ENCODE assay signal across 11 cellular contexts in the genomic region with DNA sequence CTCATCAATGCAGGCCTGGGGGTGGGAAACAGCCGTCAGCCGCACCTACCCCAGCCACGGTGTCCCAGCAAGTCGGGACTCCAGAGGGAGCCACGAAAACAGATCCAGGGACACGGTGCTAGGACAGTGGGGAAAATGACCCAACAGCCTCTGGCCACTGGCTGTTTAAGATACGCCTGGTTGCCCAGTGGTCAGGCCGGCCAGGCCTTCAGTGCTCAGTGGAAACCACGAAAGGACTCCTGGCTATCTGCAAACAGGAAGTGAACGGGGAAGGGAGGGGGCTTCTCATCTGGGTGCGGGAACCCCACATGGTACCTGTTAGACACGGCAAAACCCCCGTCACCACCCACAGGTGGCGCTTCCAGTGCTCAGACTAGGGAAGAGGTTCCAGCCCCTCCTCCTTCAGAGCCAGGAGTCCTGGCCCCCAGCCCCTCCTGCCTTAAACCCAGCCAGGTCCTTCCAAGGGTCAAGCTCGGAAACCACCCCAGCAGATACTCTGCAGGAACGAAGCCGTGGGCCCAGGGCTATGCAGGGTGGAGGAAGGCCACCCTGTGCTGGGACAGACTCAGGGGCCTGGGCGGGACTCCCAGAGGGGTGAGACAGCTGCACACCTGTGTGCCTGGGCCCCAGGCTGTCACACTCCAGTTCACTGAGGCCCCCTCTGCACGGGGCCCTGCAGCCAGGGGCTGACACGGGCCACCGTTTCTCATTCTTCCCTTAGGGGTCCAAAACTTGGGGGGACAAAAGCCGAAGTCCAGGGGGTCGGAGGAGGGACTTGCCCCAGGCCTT. TPM values are rescaled to one million over a fixed set of nuclear protein-coding genes. Genes with fewer than 3 reads are reported as not detected.
DNase-seq lines count a peak whose midpoint lies in the region; ATAC-seq, FAIRE-seq and TF ChIP-seq lines count a peak whose summit lies in the region.
"Had no signal": no experiment of that assay in that cellular context is flagged by ENCODE, and none has a peak within 500 bp of the region (broad histone marks: within the 10 kb centered on the region; RNA-seq: fewer than 3 reads in every experiment).

No MANE protein-coding gene starts in this region.

- peaks cover 7% of the 10 kb centered on the region for H3K4me1 ChIP-seq in PC-3 (ENCODE audit: insufficient read depth, low read length)
- peaks cover 23% of the 10 kb centered on the region for H3K4me1 ChIP-seq in cardiac muscle cell (ENCODE audit: low read depth)
- H3K4me1 ChIP-seq in psoas muscle, result peaks cover 13% of the 10 kb centered on the region

- peak; percentile 21 for TF ChIP-seq CTCF in GM06990 (IDR thresholded peaks at IDR 0.05; ENCODE audit: insufficient read depth, low read length, poor library complexity, severe bottlenecking)
- TF ChIP-seq CTCF in PC-3 (conservative IDR thresholded peaks at IDR 0.05; ENCODE audit: low read depth, low read length), result peak; percentile 35; the same call in 1 of the 2 replicates
- TF ChIP-seq CTCF in cardiac muscle cell (IDR thresholded peaks at IDR 0.05; ENCODE audit: low read depth, low read length), result no peak
- no peak for TF ChIP-seq CTCF in psoas muscle (IDR thresholded peaks at IDR 0.05)

- CTCF ChIA-PET in PC-3 (lab: Charles Lee), result no interaction called here

- H3K27ac ChIP-seq in PC-3 (ENCODE audit: low read length) (no peak overlapping the region), cardiac muscle cell (peak overlapping the region; percentile 83), psoas muscle (peak overlapping the region; percentile 66)

- no peak overlapping the region for H2AFZ ChIP-seq in PC-3 (ENCODE audit: low read length)

- no peak for TF ChIP-seq POLR2A in H54 (IDR thresholded peaks at IDR 0.05; ENCODE audit: low read depth, low read length)

- POLR2A ChIA-PET in PC-3 (lab: Charles Lee; ENCODE audit: unreplicated experiment), result no interaction called here

- DNase-seq in GM06990 (ENCODE audit: extremely low read depth, insufficient read length) (no peak), PC-3 (no peak), cardiac muscle cell (ENCODE audit: low read depth in 1 of 2, low spot score in 1 of 2) (no peak), psoas muscle (no peak), NCI-H2107 treated with DMSO at 0.1 percent for 48 hours (lab: John Stamatoyannopoulos, UW; ENCODE audit: unreplicated experiment) (no peak), H54 (ENCODE audit: insufficient read length, low spot score) (no peak)
- no peak for DNase-seq in effector CD8-positive, alpha-beta T cell (lab: John Stamatoyannopoulos, UW)
- DNase-seq: activated CD4-positive, alpha-beta T cell treated with anti-CD3 and anti-CD28 coated beads, Interleukin-2, amount 10 ng/mL, durations not matched to agents 7 days and 5 days; NCI-H774 had no signal

- no peaks in the 10 kb centered on the region for H3K27me3 ChIP-seq in GM06990 (replicated peaks; ENCODE audit: control insufficient read depth, insufficient read depth, low read length)
- H3K27me3 ChIP-seq in PC-3 (ENCODE audit: low read length), result no peaks in the 10 kb centered on the region
- H3K27me3 ChIP-seq in cardiac muscle cell, result no peaks in the 10 kb centered on the region
- no peaks in the 10 kb centered on the region for H3K27me3 ChIP-seq in psoas muscle (ENCODE audit: insufficient read depth in 3 of 3, low read length in 2 of 3)

- H3F3A ChIP-seq in PC-3 (ENCODE audit: low read length, unreplicated experiment), result no peaks in the 10 kb centered on the region

- WGBS in psoas muscle, 3 donors, result 62 to 64% (median 63%) methylated on average over 23 of the region's 23 CpGs

- H4K20me1 ChIP-seq in PC-3 (ENCODE audit: low read length), result peaks cover 35% of the 10 kb centered on the region

- H3K36me3 ChIP-seq in GM06990 (ENCODE audit: control insufficient read depth, insufficient read depth, low read length), result peaks cover 4% of the 10 kb centered on the region
- H3K36me3 ChIP-seq in PC-3 (ENCODE audit: low read depth, low read length), result peaks cover 14% of the 10 kb centered on the region
- H3K36me3 ChIP-seq in cardiac muscle cell, result no peaks in the 10 kb centered on the region
- peaks cover 3 to 17% of the 10 kb centered on the region in 2 donors for H3K36me3 ChIP-seq in psoas muscle (ENCODE audit: insufficient read depth in 1 of 2, low read depth in 1 of 2)

- H3K79me2 ChIP-seq in PC-3 (ENCODE audit: low read length), result peaks cover 50% of the 10 kb centered on the region

- no peak for FAIRE-seq in H54 (lab: Jason Lieb, UNC)

- H3K9me3 ChIP-seq in PC-3 (ENCODE audit: low read length) (no peaks in the 10 kb centered on the region), cardiac muscle cell (ENCODE audit: low read depth) (no peaks in the 10 kb centered on the region), psoas muscle (no peaks in the 10 kb centered on the region)

- H3K9ac ChIP-seq in PC-3 (ENCODE audit: low read length), result no peak overlapping the region

- intact Hi-C loops in PC-3 (cut with micrococcal nuclease) (no loop called here), psoas muscle (cut with DNase I) (no loop called here)

- no TSS peak for BruUV-seq in PC-3 (replicated peaks; lab: Mats Ljungman, UMichigan)

- ATAC-seq in PC-3, result no peak
- ATAC-seq in psoas muscle, result no peak
- ATAC-seq in GM19023 (IDR thresholded peaks at IDR 0.05; ENCODE audit: unreplicated experiment), result no peak

- no peak overlapping the region for H3K4me2 ChIP-seq in PC-3 (ENCODE audit: low read length)

- H3K4me3 ChIP-seq in GM06990 (replicated peaks; ENCODE audit: low read depth, low read length), result no peak overlapping the region
- H3K4me3 ChIP-seq in PC-3 (ENCODE audit: low read length), result no peak overlapping the region
- H3K4me3 ChIP-seq in cardiac muscle cell, result no peak overlapping the region
- peak overlapping the region; percentile 41 for H3K4me3 ChIP-seq in psoas muscle

- H3K9me2 ChIP-seq in PC-3 (replicated peaks; ENCODE audit: low read length), result no peaks in the 10 kb centered on the region

RNA-seq across cellular contexts. Expression of a gene that starts 4.5 kb away (rescaled TPM):
- 136 and 180 TPM in 2 replicates for total RNA-seq in PC-3 (2014; rRNA removed)
- total RNA-seq in cardiac muscle cell, result 107 and 120 TPM in 2 replicates
- 32.9 and 38.0 TPM in 2 replicates for polyA plus RNA-seq in cardiac muscle cell
- 10 to 100 TPM; 20.5 to 35.3 (median 24.8) TPM for total RNA-seq in psoas muscle
- 10 to 100 TPM; 28.5 to 59.1 (median 44.4) TPM for polyA plus RNA-seq in psoas muscle

RNA-seq across cellular contexts. Expression of a gene that starts 36.0 kb away (rescaled TPM):
- 266 and 317 TPM in 2 replicates for total RNA-seq in PC-3 (2014; rRNA removed)
- 16.1 and 25.0 TPM in 2 replicates for total RNA-seq in cardiac muscle cell
- 34.7 and 35.5 TPM in 2 replicates for polyA plus RNA-seq in cardiac muscle cell
- 1,000 to 10,000 TPM; 7,142 to 9,723 (median 8,305) TPM for total RNA-seq in psoas muscle
- polyA plus RNA-seq in psoas muscle, result over 10,000 TPM in 2 of 3 donors, 1,000 to 10,000 TPM in 1; 4,522 to 12,694 (median 10,175) TPM
- total RNA-seq: mesenteric fat pad had no signal

RNA-seq across cellular contexts. Expression of a gene that starts 37.3 kb away (rescaled TPM):
- total RNA-seq in PC-3 (2014; rRNA removed), result 75.3 and 75.8 TPM in 2 replicates
- 2.0 and 3.9 TPM in 2 replicates for total RNA-seq in cardiac muscle cell
- polyA plus RNA-seq in cardiac muscle cell, result 1.1 and 1.2 TPM in 2 replicates
- total RNA-seq in psoas muscle, result 1 to 10 TPM in 2 of 4 donors, under 1 TPM in 2; 0.53 to 2.5 (median 0.93) TPM
- 1 to 10 TPM in 2 of 3 donors, under 1 TPM in 1; 0.97 to 1.9 (median 1.4) TPM for polyA plus RNA-seq in psoas muscle

RNA-seq across cellular contexts. Expression of a gene that starts 44.6 kb away (rescaled TPM):
- total RNA-seq in PC-3 (2014; rRNA removed) (32.4 and 40.1 TPM in 2 replicates), cardiac muscle cell (64.5 and 78.6 TPM in 2 replicates), psoas muscle (10 to 100 TPM in 1 of 4 donors, 1 to 10 TPM in 3; 5.0 to 16.2 (median 7.4) TPM)
- polyA plus RNA-seq in cardiac muscle cell (49.8 and 85.5 TPM in 2 replicates), psoas muscle (10 to 100 TPM; 13.4 to 17.4 (median 15.2) TPM)
- total RNA-seq: activated CD4-positive, alpha-beta T cell treated with anti-CD3 and anti-CD28 coated beads, Interleukin-2, amount 10 ng/mL, durations not matched to agents 7 days and 5 days; mesenteric fat pad had no signal

RNA-seq across cellular contexts. Expression of a gene that starts 50.0 kb away (rescaled TPM):
- total RNA-seq in PC-3 (2014; rRNA removed), result 80.4 and 85.7 TPM in 2 replicates
- total RNA-seq in cardiac muscle cell, result 31.9 and 41.0 TPM in 2 replicates
- polyA plus RNA-seq in cardiac muscle cell, result 23.7 and 27.4 TPM in 2 replicates
- total RNA-seq in psoas muscle, result 10 to 100 TPM in 3 of 4 donors, 1 to 10 TPM in 1; 4.5 to 18.0 (median 12.9) TPM
- polyA plus RNA-seq in psoas muscle, result 10 to 100 TPM; 11.5 to 15.1 (median 13.1) TPM

Comparison
In these comparisons a context has a peak if more than half of its experiments do, and no peak if none do; other contexts are left out.
1. CTCF ChIP-seq: peak in GM06990 (single experiment) and PC-3 (single experiment); none in cardiac muscle cell (single experiment) and psoas muscle (single experiment).
2. RNA of a gene that starts 36.0 kb away (total RNA-seq): 7,142 to 9,723 TPM in psoas muscle; 266 to 317 TPM in PC-3 and 16.1 to 25.0 TPM in cardiac muscle cell; every median in the first group is over 10 times any median in the second.
3. RNA of a gene that starts 37.3 kb away (total RNA-seq): 75.3 to 75.8 TPM in PC-3; 2.0 to 3.9 TPM in cardiac muscle cell and 0.53 to 2.5 TPM in psoas muscle; every median in the first group is over 10 times any median in the second.